Comparison of ENCODE assay signal across 8 cellular contexts in genomic region chr14:81400202-81400678, GRCh38. TPM values are rescaled to one million over a fixed set of nuclear protein-coding genes. Genes with fewer than 3 reads are reported as not detected.
DNase-seq lines count a peak whose midpoint lies in the region; FAIRE-seq and TF ChIP-seq lines count a peak whose summit lies in the region.

STON2 (minus strand) TSS chr14:81400324; CDS start chr14:81398382, 1,942 bp downstream.

- H3K36me3 ChIP-seq in bronchial epithelial cell (ENCODE audit: control insufficient read depth, insufficient read depth, low read length), result peaks cover 3% of the 10 kb centered on the region

- peaks cover 32% of the 10 kb centered on the region for H3K4me1 ChIP-seq in mononuclear cell (ENCODE audit: insufficient read depth, low read length)

- H3K9me3 Mint-ChIP-seq in activated CD4-positive, alpha-beta T cell treated with anti-CD3 and anti-CD28 coated beads, Interleukin-2, amount 10 ng/mL, durations not matched to agents 7 days and 5 days, result no peaks in the 10 kb centered on the region

- TF ChIP-seq POLR2A in GM12892 (IDR thresholded peaks at IDR 0.05; ENCODE audit: low read depth, low read length), result no peak

- intact Hi-C loops in posterior cingulate gyrus (cut with DNase I), result no loop called here

- no peak for TF ChIP-seq CTCF in bronchial epithelial cell (IDR thresholded peaks at IDR 0.05; ENCODE audit: insufficient read depth, low read length, severe bottlenecking)

- peak within 1 kb of the TSS; percentile 26 for H3K27ac Mint-ChIP-seq in activated CD4-positive, alpha-beta T cell treated with anti-CD3 and anti-CD28 coated beads, Interleukin-2, amount 10 ng/mL, durations not matched to agents 7 days and 5 days

- POLR2A ChIA-PET in activated CD4-positive, alpha-beta T cell treated with anti-CD3 and anti-CD28 coated beads, Interleukin-2, amount 10 ng/mL, durations not matched to agents 7 days and 5 days (lab: Charles Lee), result no interaction called here

- peak; percentile 11 for DNase-seq in activated CD4-positive, alpha-beta T cell treated with anti-CD3 and anti-CD28 coated beads, Interleukin-2, amount 10 ng/mL, durations not matched to agents 7 days and 5 days
- no peak for DNase-seq in activated CD4-positive, alpha-beta T cell treated with anti-CD3 and anti-CD28 coated beads, Interleukin-2, amount 50 U/mL, for 4 hours
- DNase-seq in NCI-H446 (lab: John Stamatoyannopoulos, UW), result peak; percentile 11 to 72
- DNase-seq in bronchial epithelial cell (ENCODE audit: low read depth), result peak; percentile 90
- no peak for DNase-seq in iPS-NIHi7 (ENCODE audit: extremely low spot score)
- DNase-seq in posterior cingulate gyrus, result no peak
- DNase-seq in GM12892 (ENCODE audit: insufficient read length), result no peak

- H3K27me3 Mint-ChIP-seq in activated CD4-positive, alpha-beta T cell treated with anti-CD3 and anti-CD28 coated beads, Interleukin-2, amount 10 ng/mL, durations not matched to agents 7 days and 5 days, result peaks cover 4% of the 10 kb centered on the region

- no peaks in the 10 kb centered on the region for H3K9me3 ChIP-seq in mononuclear cell (ENCODE audit: low read depth, low read length)

- H3K27me3 ChIP-seq in bronchial epithelial cell (ENCODE audit: control insufficient read depth, insufficient read depth, low read length), result no peaks in the 10 kb centered on the region
- peaks cover 65% of the 10 kb centered on the region for H3K27me3 ChIP-seq in mononuclear cell (ENCODE audit: insufficient read depth, low read length)

- no peak within 1 kb of the TSS for H3K4me3 Mint-ChIP-seq in activated CD4-positive, alpha-beta T cell treated with anti-CD3 and anti-CD28 coated beads, Interleukin-2, amount 10 ng/mL, durations not matched to agents 7 days and 5 days

- H3K4me1 Mint-ChIP-seq in activated CD4-positive, alpha-beta T cell treated with anti-CD3 and anti-CD28 coated beads, Interleukin-2, amount 10 ng/mL, durations not matched to agents 7 days and 5 days, result peaks cover 14% of the 10 kb centered on the region

- FAIRE-seq in bronchial epithelial cell (lab: Jason Lieb, UNC) (peak; percentile 68), GM12892 (lab: Jason Lieb, UNC) (no peak)

- CTCF ChIA-PET in activated CD4-positive, alpha-beta T cell treated with anti-CD3 and anti-CD28 coated beads, Interleukin-2, amount 10 ng/mL, durations not matched to agents 7 days and 5 days (lab: Charles Lee), result interaction anchor here (1.3 kb wide), 1 partner anchor 413 kb away, joined by 3 read pairs; no protein-coding TSS in a partner anchor

- H3K4me3 ChIP-seq in bronchial epithelial cell (ENCODE audit: low read depth, low read length) (peak within 1 kb of the TSS; percentile 18), mononuclear cell (ENCODE audit: low read length) (no peak within 1 kb of the TSS)

- H3K36me3 Mint-ChIP-seq in activated CD4-positive, alpha-beta T cell treated with anti-CD3 and anti-CD28 coated beads, Interleukin-2, amount 10 ng/mL, durations not matched to agents 7 days and 5 days (ENCODE audit: low read depth), result no peaks in the 10 kb centered on the region

RNA-seq across cellular contexts. Expression of gene STON2, which starts in this region (rescaled TPM):
- total RNA-seq in activated CD4-positive, alpha-beta T cell treated with anti-CD3 and anti-CD28 coated beads, Interleukin-2, amount 10 ng/mL, durations not matched to agents 7 days and 5 days, result 1 to 10 TPM in 1 of 2 experiments, under 1 TPM in 1; 0.72 to 1.1 TPM
- 47.4 and 65.5 TPM in 2 replicates for total RNA-seq in bronchial epithelial cell
- total RNA-seq in mononuclear cell, result 25.9 TPM
- 0.15 TPM for polyA plus RNA-seq in GM12892 (2012; ENCODE audit: missing spikeins)

Comparison
In these comparisons a context has a peak if more than half of its experiments do, and no peak if none do; other contexts are left out.
1. RNA of gene STON2 (total RNA-seq): 47.4 to 65.5 TPM in bronchial epithelial cell and 25.9 TPM in mononuclear cell (single experiment); 0.72 to 1.1 TPM in activated CD4-positive, alpha-beta T cell treated with anti-CD3 and anti-CD28 coated beads, Interleukin-2, amount 10 ng/mL, durations not matched to agents 7 days and 5 days; every median in the first group is over 10 times any median in the second.
2. DNase-seq: peak in activated CD4-positive, alpha-beta T cell treated with anti-CD3 and anti-CD28 coated beads, Interleukin-2, amount 10 ng/mL, durations not matched to agents 7 days and 5 days (single experiment), NCI-H446 (2 of 2) and bronchial epithelial cell (single experiment); none in activated CD4-positive, alpha-beta T cell treated with anti-CD3 and anti-CD28 coated beads, Interleukin-2, amount 50 U/mL, for 4 hours (0 of 2), iPS-NIHi7 (single experiment), posterior cingulate gyrus (0 of 10) and GM12892 (single experiment).